Comparison of ENCODE assay signal across 11 cellular contexts in genomic region chr1:51214615-51215131, GRCh38. TPM values are rescaled to one million over a fixed set of nuclear protein-coding genes. Genes with fewer than 3 reads are reported as not detected.
DNase-seq lines count a peak whose midpoint lies in the region; ATAC-seq and TF ChIP-seq lines count a peak whose summit lies in the region.
"Had no signal": no experiment of that assay in that cellular context is flagged by ENCODE, and none has a peak within 500 bp of the region (broad histone marks: within the 10 kb centered on the region; RNA-seq: fewer than 3 reads in every experiment).

No MANE protein-coding gene starts in this region.

- POLR2A ChIA-PET in PC-3 (lab: Charles Lee; ENCODE audit: unreplicated experiment) = interaction anchor here (0.6 kb wide), 2 partner anchors 28 to 247 kb away, joined by 4 to 5 read pairs; no protein-coding TSS in a partner anchor

- no peak for TF ChIP-seq CTCF in AG10803 (conservative IDR thresholded peaks at IDR 0.05; ENCODE audit: low read length)
- no peak for TF ChIP-seq CTCF in PC-3 (conservative IDR thresholded peaks at IDR 0.05; ENCODE audit: low read depth, low read length)
- no peak for TF ChIP-seq CTCF in fibroblast of mammary gland (conservative IDR thresholded peaks at IDR 0.05; ENCODE audit: control insufficient read depth, insufficient read depth, low read depth, low read length)

- H3F3A ChIP-seq in PC-3 (ENCODE audit: low read length, unreplicated experiment) = no peaks in the 10 kb centered on the region

- H3K79me2 ChIP-seq in PC-3 (ENCODE audit: low read length) = no peaks in the 10 kb centered on the region

- DNase-seq in AG10803 (ENCODE audit: low read depth) (peak; percentile 93), PC-3 (peak; percentile 88), fibroblast of mammary gland (ENCODE audit: low read depth) (peak; percentile 81), NCI-H2081 treated with DMSO at 0.1 percent for 48 hours (lab: John Stamatoyannopoulos, UW) (no peak), retina (no peak), NCI-H128 (lab: John Stamatoyannopoulos, UW; ENCODE audit: unreplicated experiment) (no peak)
- DNase-seq: psoas muscle; stimulated activated naive CD4-positive, alpha-beta T cell treated with Interleukin-2 at 50 U/mL for 16 hours had no signal

- H3K9me2 ChIP-seq in PC-3 (replicated peaks; ENCODE audit: low read length) = no peaks in the 10 kb centered on the region

- peaks cover 28% of the 10 kb centered on the region for H3K4me1 ChIP-seq in PC-3 (ENCODE audit: insufficient read depth, low read length)
- H3K4me1 ChIP-seq: psoas muscle had no signal

- intact Hi-C loops in PC-3 (cut with micrococcal nuclease) = no loop called here

- no peaks in the 10 kb centered on the region for H3K36me3 ChIP-seq in PC-3 (ENCODE audit: low read depth, low read length)
- H3K36me3 ChIP-seq: adrenal gland had no signal

- ATAC-seq in GM19395 (IDR thresholded peaks at IDR 0.05; ENCODE audit: unreplicated experiment) (peak; percentile 62), PC-3 (peak; percentile 60), GM21717 (IDR thresholded peaks at IDR 0.05; ENCODE audit: unreplicated experiment) (no peak)
- ATAC-seq: psoas muscle had no signal

- no peaks in the 10 kb centered on the region for H4K20me1 ChIP-seq in PC-3 (ENCODE audit: low read length)

- H3K27me3 ChIP-seq in PC-3 (ENCODE audit: low read length) = no peaks in the 10 kb centered on the region
- H3K27me3 ChIP-seq: adrenal gland had no signal

- H2AFZ ChIP-seq in PC-3 (ENCODE audit: low read length) = peak overlapping the region; percentile 32

- H3K4me3 ChIP-seq in AG10803 (ENCODE audit: low read length) = no peak overlapping the region
- H3K4me3 ChIP-seq in PC-3 (ENCODE audit: low read length) = peak overlapping the region; percentile 23; the same call in 1 of the 2 replicates
- no peak overlapping the region for H3K4me3 ChIP-seq in fibroblast of mammary gland (ENCODE audit: control insufficient read depth, low read depth, low read length)
- H3K4me3 ChIP-seq: adrenal gland, psoas muscle had no signal

- peak overlapping the region; percentile 63 for H3K27ac ChIP-seq in PC-3 (ENCODE audit: low read length)
- H3K27ac ChIP-seq: adrenal gland, psoas muscle had no signal

- H3K4me2 ChIP-seq in PC-3 (ENCODE audit: low read length) = peak overlapping the region; percentile 59

- no TSS peak for BruUV-seq in PC-3 (replicated peaks; lab: Mats Ljungman, UMichigan)

- CTCF ChIA-PET in PC-3 (lab: Charles Lee) = interaction anchor here (0.7 kb wide), 1 partner anchor 24 kb away, joined by 3 read pairs; no protein-coding TSS in a partner anchor

- no peak overlapping the region for H3K9ac ChIP-seq in PC-3 (ENCODE audit: low read length)

- H3K9me3 ChIP-seq in PC-3 (ENCODE audit: low read length) = no peaks in the 10 kb centered on the region
- H3K9me3 ChIP-seq: adrenal gland, psoas muscle had no signal

RNA-seq across cellular contexts. Expression of gene RNF11, which starts 21.4 kb away (rescaled TPM):
- total RNA-seq in PC-3 (2014; rRNA removed) = 117 and 169 TPM in 2 replicates

Comparison
In these comparisons a context has a peak if more than half of its experiments do, and no peak if none do; other contexts are left out.
1. DNase-seq: peak in AG10803 (single experiment), PC-3 (single experiment) and fibroblast of mammary gland (single experiment); none in NCI-H2081 treated with DMSO at 0.1 percent for 48 hours (single experiment), retina (single experiment) and NCI-H128 (single experiment).